17 cellular contexts compared by ENCODE assay signal in the genomic region with DNA sequence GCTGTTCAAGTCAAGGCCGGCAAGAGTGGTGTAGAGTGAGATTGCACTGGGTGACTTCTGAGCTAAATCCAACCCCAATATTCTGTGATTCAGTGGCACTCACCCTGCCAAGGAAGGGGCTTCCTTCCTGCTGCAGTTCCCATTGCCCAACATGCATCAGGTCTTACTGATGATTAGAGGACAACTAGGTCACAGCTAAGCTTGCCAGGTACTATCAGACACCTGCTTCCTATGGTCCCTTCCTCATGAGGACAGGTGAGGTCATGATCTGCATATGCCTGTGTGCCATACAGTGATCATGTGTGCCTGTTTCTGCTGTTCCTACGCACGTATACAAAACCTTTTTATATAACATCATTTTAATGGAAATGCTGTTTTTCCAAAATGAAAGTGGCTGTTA. TPM values are rescaled to one million over a fixed set of nuclear protein-coding genes. Genes with fewer than 3 reads are reported as not detected.
DNase-seq lines count a peak whose midpoint lies in the region; ATAC-seq and TF ChIP-seq lines count a peak whose summit lies in the region.
"Had no signal": no experiment of that assay in that cellular context is flagged by ENCODE, and none has a peak within 500 bp of the region (broad histone marks: within the 10 kb centered on the region; RNA-seq: fewer than 3 reads in every experiment).

No MANE protein-coding gene starts in this region.

- H3K27me3 ChIP-seq in prostate gland (replicated peaks; ENCODE audit: insufficient read depth): no peaks in the 10 kb centered on the region

- intact Hi-C loops in prostate gland (cut with DNase I): no loop called here

- H3K36me3 Mint-ChIP-seq in activated T-cell treated with anti-CD3 and anti-CD28 coated beads, Interleukin-2, amount 50 U/mL, for 72 hours (ENCODE audit: insufficient read depth in 2 of 2): peaks cover 0 to 1% of the 10 kb centered on the region in 2 donors
- H3K36me3 Mint-ChIP-seq in WTC11 (no peaks in the 10 kb centered on the region), memory B cell (no peaks in the 10 kb centered on the region)
- H3K36me3 Mint-ChIP-seq: stimulated activated memory B cell treated with anti-CD40 and anti-IgM and Interleukin-4, amounts not matched to agents 10 μg/mL and 1 μg/mL and 100 μg/mL, for 72 hours had no signal

- H3K36me3 ChIP-seq in prostate gland: no peaks in the 10 kb centered on the region

- H3K9me3 ChIP-seq in prostate gland: no peaks in the 10 kb centered on the region
- H3K9me3 ChIP-seq: SK-N-SH had no signal

- peaks cover 7% of the 10 kb centered on the region for H3K4me1 ChIP-seq in prostate gland (replicated peaks)

- 86% methylated on average over 3 of the region's 3 CpGs for WGBS in prostate gland

- TF ChIP-seq POLR2A in prostate gland (IDR thresholded peaks at IDR 0.05): no peak

- H3K27ac ChIP-seq in temporal lobe (ENCODE audit: low read depth, low read length) (peak overlapping the region; percentile 33), prostate gland (no peak overlapping the region)

- peaks cover 18% of the 10 kb centered on the region for H3K27me3 Mint-ChIP-seq in activated T-cell treated with anti-CD3 and anti-CD28 coated beads, Interleukin-2, amount 50 U/mL, for 72 hours (ENCODE audit: low read depth)
- peaks cover 19% of the 10 kb centered on the region for H3K27me3 Mint-ChIP-seq in WTC11 (ENCODE audit: low read depth)
- peaks cover 9% of the 10 kb centered on the region for H3K27me3 Mint-ChIP-seq in memory B cell

- CTCF ChIA-PET in WTC11 (lab: Charles Lee): interaction anchor here (0.8 to 4.3 kb wide), 8 partner anchors 11 to 93 kb away, joined by 3 to 27 read pairs (median 5); a partner anchor contains a TSS

- H3K27ac Mint-ChIP-seq in activated T-cell treated with anti-CD3 and anti-CD28 coated beads, Interleukin-2, amount 50 U/mL, for 72 hours: no peak overlapping the region
- H3K27ac Mint-ChIP-seq in WTC11 (peak overlapping the region; percentile 21; the same call in 1 of the 2 replicates), memory B cell (peak overlapping the region; percentile 35)
- H3K27ac Mint-ChIP-seq: stimulated activated memory B cell treated with anti-CD40 and anti-IgM and Interleukin-4, amounts not matched to agents 10 μg/mL and 1 μg/mL and 100 μg/mL, for 72 hours had no signal

- H3K4me1 Mint-ChIP-seq in activated T-cell treated with anti-CD3 and anti-CD28 coated beads, Interleukin-2, amount 50 U/mL, for 72 hours (ENCODE audit: low read depth): peaks cover 40% of the 10 kb centered on the region
- H3K4me1 Mint-ChIP-seq in WTC11 (peaks cover 45% of the 10 kb centered on the region), memory B cell (peaks cover 28% of the 10 kb centered on the region)

- H3K4me3 Mint-ChIP-seq in activated T-cell treated with anti-CD3 and anti-CD28 coated beads, Interleukin-2, amount 50 U/mL, for 72 hours: peak overlapping the region; percentile 49 to 87
- H3K4me3 Mint-ChIP-seq in WTC11 (no peak overlapping the region), memory B cell (peak overlapping the region; percentile 57)

- TF ChIP-seq CTCF in WTC11 (IDR thresholded peaks at IDR 0.05) (no peak), prostate gland (IDR thresholded peaks at IDR 0.05) (no peak)

- no peak for ATAC-seq in activated T-cell treated with anti-CD3 and anti-CD28 coated beads, Interleukin-2, amount 50 U/mL, for 72 hours (replicated peaks in 1 of 2)
- ATAC-seq in WTC11 (no peak), memory B cell (ENCODE audit: low read depth) (no peak)
- ATAC-seq: stimulated activated memory B cell treated with anti-CD40 and anti-IgM and Interleukin-4, amounts not matched to agents 10 μg/mL and 1 μg/mL and 100 μg/mL, for 72 hours had no signal

- H3K4me3 ChIP-seq in prostate gland: no peak overlapping the region
- H3K4me3 ChIP-seq: smooth muscle cell had no signal

- no peak for DNase-seq in activated T-cell treated with anti-CD3 and anti-CD28 coated beads, Interleukin-2, amount 50 U/mL, for 72 hours
- DNase-seq in activated T-cell treated with anti-CD3 and anti-CD28 coated beads for 4 hours (no peak), WTC11 (ENCODE audit: low spot score) (no peak), memory B cell (ENCODE audit: low spot score in 2 of 2) (no peak), SW480 (ENCODE audit: low spot score) (no peak), NAMALWA (ENCODE audit: low spot score) (no peak), prostate gland (ENCODE audit: low spot score) (no peak)
- DNase-seq: activated CD8-positive, alpha-beta memory T cell treated with anti-CD3 and anti-CD28 coated beads, Interleukin-2, amount 50 U/mL, for 4 hours; amygdala; cortex of kidney; mesendoderm; NCI-H2081; NCI-H526; SK-N-SH had no signal

- POLR2A ChIA-PET in WTC11 (lab: Charles Lee): interaction anchor here (0.8 to 6.9 kb wide), 5 partner anchors 13 to 76 kb away, joined by 5 to 134 read pairs (median 22); a partner anchor contains a TSS

- H3K9me3 Mint-ChIP-seq in activated T-cell treated with anti-CD3 and anti-CD28 coated beads, Interleukin-2, amount 50 U/mL, for 72 hours: no peaks in the 10 kb centered on the region
- H3K9me3 Mint-ChIP-seq in WTC11: no peaks in the 10 kb centered on the region
- no peaks in the 10 kb centered on the region for H3K9me3 Mint-ChIP-seq in memory B cell
- H3K9me3 Mint-ChIP-seq: stimulated activated memory B cell treated with anti-CD40 and anti-IgM and Interleukin-4, amounts not matched to agents 10 μg/mL and 1 μg/mL and 100 μg/mL, for 72 hours had no signal

TF ChIP-seq in WTC11, 78 proteins besides CTCF, POLR2A, EP300 and RAD21 (continues in another document):
- TF ChIP-seq, protein P1, sequence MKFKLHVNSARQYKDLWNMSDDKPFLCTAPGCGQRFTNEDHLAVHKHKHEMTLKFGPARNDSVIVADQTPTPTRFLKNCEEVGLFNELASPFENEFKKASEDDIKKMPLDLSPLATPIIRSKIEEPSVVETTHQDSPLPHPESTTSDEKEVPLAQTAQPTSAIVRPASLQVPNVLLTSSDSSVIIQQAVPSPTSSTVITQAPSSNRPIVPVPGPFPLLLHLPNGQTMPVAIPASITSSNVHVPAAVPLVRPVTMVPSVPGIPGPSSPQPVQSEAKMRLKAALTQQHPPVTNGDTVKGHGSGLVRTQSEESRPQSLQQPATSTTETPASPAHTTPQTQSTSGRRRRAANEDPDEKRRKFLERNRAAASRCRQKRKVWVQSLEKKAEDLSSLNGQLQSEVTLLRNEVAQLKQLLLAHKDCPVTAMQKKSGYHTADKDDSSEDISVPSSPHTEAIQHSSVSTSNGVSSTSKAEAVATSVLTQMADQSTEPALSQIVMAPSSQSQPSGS (CRISPR knock-in tag; IDR thresholded peaks at IDR 0.05; ENCODE audit: borderline replicate concordance, low read depth): no peak
- TF ChIP-seq NFATC4 (CRISPR knock-in tag; IDR thresholded peaks at IDR 0.05): no peak
- TF ChIP-seq KAT7 (CRISPR knock-in tag; IDR thresholded peaks at IDR 0.05; ENCODE audit: borderline replicate concordance): no peak
- TF ChIP-seq CBFB (CRISPR knock-in tag; IDR thresholded peaks at IDR 0.05; ENCODE audit: low read depth): no peak
- TF ChIP-seq, protein P2, sequence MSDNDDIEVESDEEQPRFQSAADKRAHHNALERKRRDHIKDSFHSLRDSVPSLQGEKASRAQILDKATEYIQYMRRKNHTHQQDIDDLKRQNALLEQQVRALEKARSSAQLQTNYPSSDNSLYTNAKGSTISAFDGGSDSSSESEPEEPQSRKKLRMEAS (CRISPR knock-in tag; IDR thresholded peaks at IDR 0.05): no peak
- no peak for TF ChIP-seq NFE2L1 (CRISPR knock-in tag; IDR thresholded peaks at IDR 0.05)
- TF ChIP-seq, protein P3, sequence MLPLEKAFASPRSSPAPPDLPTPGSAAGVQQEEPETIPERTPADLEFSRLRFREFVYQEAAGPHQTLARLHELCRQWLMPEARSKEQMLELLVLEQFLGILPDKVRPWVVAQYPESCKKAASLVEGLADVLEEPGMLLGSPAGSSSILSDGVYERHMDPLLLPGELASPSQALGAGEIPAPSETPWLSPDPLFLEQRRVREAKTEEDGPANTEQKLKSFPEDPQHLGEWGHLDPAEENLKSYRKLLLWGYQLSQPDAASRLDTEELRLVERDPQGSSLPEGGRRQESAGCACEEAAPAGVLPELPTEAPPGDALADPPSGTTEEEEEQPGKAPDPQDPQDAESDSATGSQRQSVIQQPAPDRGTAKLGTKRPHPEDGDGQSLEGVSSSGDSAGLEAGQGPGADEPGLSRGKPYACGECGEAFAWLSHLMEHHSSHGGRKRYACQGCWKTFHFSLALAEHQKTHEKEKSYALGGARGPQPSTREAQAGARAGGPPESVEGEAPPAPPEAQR (CRISPR knock-in tag; IDR thresholded peaks at IDR 0.05): no peak
- no peak for TF ChIP-seq ZNF671 (CRISPR knock-in tag; IDR thresholded peaks at IDR 0.05)
- TF ChIP-seq TEAD4 (CRISPR knock-in tag; IDR thresholded peaks at IDR 0.05): no peak
- TF ChIP-seq ZNF423 (CRISPR knock-in tag; IDR thresholded peaks at IDR 0.05): no peak
- TF ChIP-seq CREB1 (CRISPR knock-in tag; IDR thresholded peaks at IDR 0.05): no peak
- no peak for TF ChIP-seq EMX1 (CRISPR knock-in tag; IDR thresholded peaks at IDR 0.05)
- no peak for TF ChIP-seq ZNF232 (CRISPR knock-in tag; IDR thresholded peaks at IDR 0.05)
- TF ChIP-seq IRF2 (CRISPR knock-in tag; IDR thresholded peaks at IDR 0.05; ENCODE audit: borderline replicate concordance, low read depth): no peak
- TF ChIP-seq, protein P4, sequence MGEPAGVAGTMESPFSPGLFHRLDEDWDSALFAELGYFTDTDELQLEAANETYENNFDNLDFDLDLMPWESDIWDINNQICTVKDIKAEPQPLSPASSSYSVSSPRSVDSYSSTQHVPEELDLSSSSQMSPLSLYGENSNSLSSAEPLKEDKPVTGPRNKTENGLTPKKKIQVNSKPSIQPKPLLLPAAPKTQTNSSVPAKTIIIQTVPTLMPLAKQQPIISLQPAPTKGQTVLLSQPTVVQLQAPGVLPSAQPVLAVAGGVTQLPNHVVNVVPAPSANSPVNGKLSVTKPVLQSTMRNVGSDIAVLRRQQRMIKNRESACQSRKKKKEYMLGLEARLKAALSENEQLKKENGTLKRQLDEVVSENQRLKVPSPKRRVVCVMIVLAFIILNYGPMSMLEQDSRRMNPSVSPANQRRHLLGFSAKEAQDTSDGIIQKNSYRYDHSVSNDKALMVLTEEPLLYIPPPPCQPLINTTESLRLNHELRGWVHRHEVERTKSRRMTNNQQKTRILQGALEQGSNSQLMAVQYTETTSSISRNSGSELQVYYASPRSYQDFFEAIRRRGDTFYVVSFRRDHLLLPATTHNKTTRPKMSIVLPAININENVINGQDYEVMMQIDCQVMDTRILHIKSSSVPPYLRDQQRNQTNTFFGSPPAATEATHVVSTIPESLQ (CRISPR knock-in tag; IDR thresholded peaks at IDR 0.05): no peak

RNA-seq across cellular contexts. Expression of a gene that starts 1.7 kb away (rescaled TPM):
- 100 to 1,000 TPM; 108 to 109 TPM for total RNA-seq in activated T-cell treated with anti-CD3 and anti-CD28 coated beads, Interleukin-2, amount 50 U/mL, for 72 hours
- total RNA-seq in WTC11 (2021): 97.0 to 122 TPM (median 101 TPM) in 3 replicates
- total RNA-seq in temporal lobe: 22.9 TPM
- 100 to 1,000 TPM in 1 of 2 donors, 10 to 100 TPM in 1; 99.2 to 159 TPM for total RNA-seq in prostate gland

RNA-seq across cellular contexts. Expression of a gene that starts 29.7 kb away (rescaled TPM):
- total RNA-seq in activated T-cell treated with anti-CD3 and anti-CD28 coated beads, Interleukin-2, amount 50 U/mL, for 72 hours: 1 to 10 TPM; 4.8 to 5.5 TPM
- total RNA-seq in WTC11 (2021) (0.42 to 0.78 TPM (median 0.57 TPM) in 3 replicates), temporal lobe (1.2 TPM), prostate gland (1 to 10 TPM; 3.1 to 3.5 TPM)
